In the genomic region with DNA sequence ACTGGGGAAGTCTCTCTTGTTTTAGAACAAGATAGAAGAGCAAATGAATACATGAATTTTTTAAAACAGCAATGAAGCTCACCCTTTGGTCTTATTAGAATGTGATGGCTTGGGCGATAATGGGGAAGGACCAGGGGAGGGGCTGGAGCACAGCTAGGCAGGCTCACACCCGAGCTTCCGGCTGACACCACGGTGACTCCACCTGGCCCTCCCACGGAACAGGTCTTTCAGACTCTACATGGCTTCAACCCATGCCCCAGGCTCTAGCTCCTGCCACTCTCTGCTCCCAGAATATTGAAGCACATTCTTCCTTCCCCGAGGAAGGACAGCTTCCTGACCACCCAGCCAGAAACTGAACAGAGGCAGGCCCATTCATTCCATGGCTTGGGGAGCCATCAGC, we compare ENCODE assay signal across 19 cellular contexts.
DNase-seq lines count a peak whose midpoint lies in the region; ATAC-seq and TF ChIP-seq lines count a peak whose summit lies in the region.
"Had no signal": no experiment of that assay in that cellular context is flagged by ENCODE, and none has a peak within 500 bp of the region (broad histone marks: within the 10 kb centered on the region; RNA-seq: fewer than 3 reads in every experiment).

No MANE protein-coding gene starts in this region.

- TF ChIP-seq CTCF in HCT116 (IDR thresholded peaks at IDR 0.05 in 2 of 3, conservative IDR thresholded peaks at IDR 0.05 in 1 of 3; ENCODE audit: borderline replicate concordance in 1 of 3, insufficient read depth in 1 of 3, low read depth in 2 of 3, low read length in 2 of 3), result no peak
- TF ChIP-seq CTCF in epithelial cell of esophagus (IDR thresholded peaks at IDR 0.05; ENCODE audit: insufficient read depth, low read depth, low read length, missing control alignments), result no peak
- no peak for TF ChIP-seq CTCF in mesothelial cell of epicardium (IDR thresholded peaks at IDR 0.05; ENCODE audit: unreplicated experiment)
- TF ChIP-seq CTCF in type B pancreatic cell (conservative IDR thresholded peaks at IDR 0.05), result no peak
- TF ChIP-seq CTCF in testis (IDR thresholded peaks at IDR 0.05), result no peak

- H3K4me1 Mint-ChIP-seq in mesothelial cell of epicardium, result peaks cover 23% of the 10 kb centered on the region
- peaks cover 22% of the 10 kb centered on the region for H3K4me1 Mint-ChIP-seq in type B pancreatic cell (ENCODE audit: unreplicated experiment)
- H3K4me1 Mint-ChIP-seq: CD4-positive, CD25-positive, alpha-beta regulatory T cell; CD8-positive, alpha-beta memory T cell had no signal

- CTCF ChIA-PET in HCT116 (lab: Charles Lee), result no interaction called here

- H3K9me2 ChIP-seq in HCT116 (ENCODE audit: insufficient read depth), result no peaks in the 10 kb centered on the region

- intact Hi-C loops in HCT116 (cut with micrococcal nuclease), result no loop called here
- intact Hi-C loops in testis (cut with DNase I; ENCODE audit: low total_unique reads), result no loop called here

- H2AFZ ChIP-seq in HCT116 (ENCODE audit: low read depth, low read length, poor library complexity, severe bottlenecking), result no peak overlapping the region

- H3K9me3 Mint-ChIP-seq in mesothelial cell of epicardium, result no peaks in the 10 kb centered on the region
- no peaks in the 10 kb centered on the region for H3K9me3 Mint-ChIP-seq in type B pancreatic cell
- H3K9me3 Mint-ChIP-seq: CD8-positive, alpha-beta memory T cell had no signal

- TF ChIP-seq POLR2A in HCT116 (IDR thresholded peaks at IDR 0.05; ENCODE audit: borderline replicate concordance, extremely low read depth, insufficient read depth, insufficient read length) (no peak), testis (IDR thresholded peaks at IDR 0.05) (no peak)

- H3K27me3 ChIP-seq in HCT116 (ENCODE audit: insufficient read depth, low read length) (peaks cover 4% of the 10 kb centered on the region; the same call in 1 of the 2 replicates), testis (no peaks in the 10 kb centered on the region)

- RAD21 ChIA-PET in HCT116 (lab: Charles Lee; ENCODE audit: low non-redundant PET in 1 of 2, low total read pairs in 2 of 2, uncharacterized antibody in 2 of 2, unreplicated experiment in 2 of 2), result no interaction called here

- POLR2A ChIA-PET in HCT116 (lab: Charles Lee), result interaction anchor here (1.0 kb wide), 1 partner anchor 19 kb away, joined by 3 read pairs; no protein-coding TSS in a partner anchor

- no peaks in the 10 kb centered on the region for H3K79me2 ChIP-seq in HCT116 (ENCODE audit: insufficient read depth, low read length)

- H3K27ac Mint-ChIP-seq in mesothelial cell of epicardium (peak overlapping the region; percentile 47), type B pancreatic cell (peak overlapping the region; percentile 13)
- H3K27ac Mint-ChIP-seq: CD4-positive, CD25-positive, alpha-beta regulatory T cell; CD8-positive, alpha-beta memory T cell had no signal

- H3K9me3 ChIP-seq in HCT116 (ENCODE audit: control insufficient read depth in 1 of 2, insufficient read depth in 1 of 2, low read depth in 1 of 2, low read length in 2 of 2), result no peaks in the 10 kb centered on the region
- no peaks in the 10 kb centered on the region for H3K9me3 ChIP-seq in testis
- H3K9me3 ChIP-seq: BE2C, HAP-1 had no signal

- H4K20me1 ChIP-seq in HCT116 (ENCODE audit: insufficient read depth), result no peaks in the 10 kb centered on the region

- BruUV-seq in HCT116 (replicated peaks; lab: Mats Ljungman, UMichigan), result no TSS peak

- WGBS in testis, 2 donors, result 60 to 71% methylated on average over 6 of the region's 6 CpGs

- DNase-seq in HCT116 (ENCODE audit: low read depth, low spot score) (no peak), epithelial cell of esophagus (ENCODE audit: low read depth) (peak; percentile 20), mesothelial cell of epicardium (ENCODE audit: low spot score in 2 of 2, unreplicated experiment in 2 of 2) (no peak), type B pancreatic cell (ENCODE audit: extremely low spot score, unreplicated experiment) (no peak), testis (no peak)
- DNase-seq: BE2C; C1 segment of cervical spinal cord; CD4-positive, CD25-positive, alpha-beta regulatory T cell; CD8-positive, alpha-beta memory T cell; COR-L47; DMS 273 treated with DMSO at 0.1 percent for 48 hours; DMS53; DND-41; EL; IMR-90 had no signal

- no peaks in the 10 kb centered on the region for H3K36me3 ChIP-seq in HCT116 (ENCODE audit: control insufficient read depth in 1 of 2, insufficient read depth in 2 of 2, low read length in 2 of 2)
- H3K36me3 ChIP-seq in testis (ENCODE audit: low read depth, missing control alignments), result no peaks in the 10 kb centered on the region
- H3K36me3 ChIP-seq: BE2C, HAP-1 had no signal

- ATAC-seq in HCT116 (peak; percentile 56), HG02840 (IDR thresholded peaks at IDR 0.05; ENCODE audit: low FRiP score, unreplicated experiment) (no peak), HG02759 (IDR thresholded peaks at IDR 0.05; ENCODE audit: unreplicated experiment) (no peak)
- ATAC-seq: K562 had no signal

- H3K27ac ChIP-seq in HCT116 (ENCODE audit: low read depth, low read length) (no peak overlapping the region), testis (no peak overlapping the region)

- peaks cover 27% of the 10 kb centered on the region for H3K27me3 Mint-ChIP-seq in mesothelial cell of epicardium (ENCODE audit: low read depth)
- peaks cover 11% of the 10 kb centered on the region for H3K27me3 Mint-ChIP-seq in type B pancreatic cell

- no peak for TF ChIP-seq RAD21 in HCT116 (IDR thresholded peaks at IDR 0.05; ENCODE audit: low read depth)

- H3K36me3 Mint-ChIP-seq in mesothelial cell of epicardium (no peaks in the 10 kb centered on the region), type B pancreatic cell (no peaks in the 10 kb centered on the region)
- H3K36me3 Mint-ChIP-seq: CD4-positive, CD25-positive, alpha-beta regulatory T cell; CD8-positive, alpha-beta memory T cell had no signal

- H3K4me3 ChIP-seq in HCT116 (replicated peaks in 1 of 2; ENCODE audit: low read depth in 1 of 2, low read length in 2 of 2) (no peak overlapping the region), epithelial cell of esophagus (ENCODE audit: low read length) (no peak overlapping the region), testis (no peak overlapping the region)
- H3K4me3 ChIP-seq: HAP-1, K562 had no signal

- no peak overlapping the region for H3K9ac ChIP-seq in HCT116 (ENCODE audit: low read length)

- peak overlapping the region; percentile 57 for H3K4me2 ChIP-seq in HCT116 (ENCODE audit: low read length)

- H3K4me3 Mint-ChIP-seq in mesothelial cell of epicardium, result no peak overlapping the region
- no peak overlapping the region for H3K4me3 Mint-ChIP-seq in type B pancreatic cell
- H3K4me3 Mint-ChIP-seq: CD4-positive, CD25-positive, alpha-beta regulatory T cell had no signal

- H3K4me1 ChIP-seq in HCT116 (ENCODE audit: control insufficient read depth in 1 of 2, insufficient read depth in 2 of 2, low read length in 2 of 2) (peaks cover 0 to 28% of the 10 kb centered on the region in 2 experiments; a peak in 2 of 4 replicates), testis (no peaks in the 10 kb centered on the region)
- H3K4me1 ChIP-seq: BE2C, HAP-1 had no signal

TF ChIP-seq in HCT116, 20 proteins besides CTCF, POLR2A, EP300 and RAD21:
- TF ChIP-seq ZFX (IDR thresholded peaks at IDR 0.05) (no peak), ELF1 (IDR thresholded peaks at IDR 0.05; ENCODE audit: borderline replicate concordance, low read depth) (no peak), EGR1 (IDR thresholded peaks at IDR 0.05; ENCODE audit: low read depth) (no peak), CEBPB (IDR thresholded peaks at IDR 0.05; ENCODE audit: low read depth) (no peak)
- TF ChIP-seq, protein P1, sequence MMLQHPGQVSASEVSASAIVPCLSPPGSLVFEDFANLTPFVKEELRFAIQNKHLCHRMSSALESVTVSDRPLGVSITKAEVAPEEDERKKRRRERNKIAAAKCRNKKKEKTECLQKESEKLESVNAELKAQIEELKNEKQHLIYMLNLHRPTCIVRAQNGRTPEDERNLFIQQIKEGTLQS (IDR thresholded peaks at IDR 0.05), result no peak
- TF ChIP-seq, protein P2, sequence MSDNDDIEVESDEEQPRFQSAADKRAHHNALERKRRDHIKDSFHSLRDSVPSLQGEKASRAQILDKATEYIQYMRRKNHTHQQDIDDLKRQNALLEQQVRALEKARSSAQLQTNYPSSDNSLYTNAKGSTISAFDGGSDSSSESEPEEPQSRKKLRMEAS (IDR thresholded peaks at IDR 0.05), result 0 out of 2 replicates have a peak, but pooled peaks have one; percentile 2
- TF ChIP-seq, protein P3, sequence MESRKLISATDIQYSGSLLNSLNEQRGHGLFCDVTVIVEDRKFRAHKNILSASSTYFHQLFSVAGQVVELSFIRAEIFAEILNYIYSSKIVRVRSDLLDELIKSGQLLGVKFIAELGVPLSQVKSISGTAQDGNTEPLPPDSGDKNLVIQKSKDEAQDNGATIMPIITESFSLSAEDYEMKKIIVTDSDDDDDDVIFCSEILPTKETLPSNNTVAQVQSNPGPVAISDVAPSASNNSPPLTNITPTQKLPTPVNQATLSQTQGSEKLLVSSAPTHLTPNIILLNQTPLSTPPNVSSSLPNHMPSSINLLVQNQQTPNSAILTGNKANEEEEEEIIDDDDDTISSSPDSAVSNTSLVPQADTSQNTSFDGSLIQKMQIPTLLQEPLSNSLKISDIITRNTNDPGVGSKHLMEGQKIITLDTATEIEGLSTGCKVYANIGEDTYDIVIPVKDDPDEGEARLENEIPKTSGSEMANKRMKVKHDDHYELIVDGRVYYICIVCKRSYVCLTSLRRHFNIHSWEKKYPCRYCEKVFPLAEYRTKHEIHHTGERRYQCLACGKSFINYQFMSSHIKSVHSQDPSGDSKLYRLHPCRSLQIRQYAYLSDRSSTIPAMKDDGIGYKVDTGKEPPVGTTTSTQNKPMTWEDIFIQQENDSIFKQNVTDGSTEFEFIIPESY (IDR thresholded peaks at IDR 0.05; ENCODE audit: extremely low read depth, insufficient replicate concordance, low read length), result no peak
